1 cellular context compared by ENCODE assay signal in the genomic region with DNA sequence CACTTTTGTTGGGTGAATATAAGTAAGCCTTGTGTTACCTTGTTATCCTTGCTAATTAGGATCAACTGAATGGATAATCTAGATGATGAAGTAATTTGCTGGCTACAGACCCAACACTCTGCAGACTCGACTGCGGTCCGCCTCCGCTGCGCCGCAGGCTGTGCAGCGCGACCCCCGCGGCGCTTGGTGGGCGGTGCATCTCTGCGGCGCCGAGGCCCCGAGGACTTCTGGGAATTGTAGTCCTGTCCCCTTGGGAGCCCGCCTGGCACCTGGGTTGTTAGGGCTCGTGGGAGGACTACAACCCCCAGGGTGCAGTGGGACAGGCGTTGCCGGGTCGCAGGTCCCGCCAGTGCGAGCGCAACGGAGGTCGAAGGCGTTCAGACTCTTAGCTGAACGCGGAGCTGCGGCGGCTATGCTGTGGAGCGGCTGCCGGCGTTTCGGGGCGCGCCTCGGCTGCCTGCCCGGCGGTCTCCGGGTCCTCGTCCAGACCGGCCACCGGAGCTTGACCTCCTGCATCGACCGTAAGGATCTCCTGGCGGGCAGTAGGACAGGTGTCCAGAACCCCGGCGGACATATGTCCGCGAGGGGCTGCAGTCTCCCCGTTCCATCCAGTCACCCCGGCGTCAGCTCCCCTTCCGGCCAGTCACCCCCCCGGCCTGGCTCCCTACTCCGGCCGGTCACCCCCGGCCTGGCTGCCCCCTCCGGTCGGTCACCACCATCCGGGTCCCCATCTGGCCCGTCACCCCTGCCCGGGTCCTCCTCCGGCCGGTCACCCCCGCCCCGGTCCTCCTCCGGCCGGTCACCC.
TF ChIP-seq lines count a peak whose summit lies in the region.

A gene (plus strand): TSS at position 380 of the 805 bp plus-strand sequence. CDS start 33 bp downstream, at position 413.
A gene (minus strand): TSS at position 164 of the 805 bp plus-strand sequence. CDS start 470 bp downstream, outside the sequence.

TF ChIP-seq in GM12878, 131 proteins besides CTCF, POLR2A, EP300 and RAD21 (continued from another document and continues in another):
- TF ChIP-seq, protein P1, sequence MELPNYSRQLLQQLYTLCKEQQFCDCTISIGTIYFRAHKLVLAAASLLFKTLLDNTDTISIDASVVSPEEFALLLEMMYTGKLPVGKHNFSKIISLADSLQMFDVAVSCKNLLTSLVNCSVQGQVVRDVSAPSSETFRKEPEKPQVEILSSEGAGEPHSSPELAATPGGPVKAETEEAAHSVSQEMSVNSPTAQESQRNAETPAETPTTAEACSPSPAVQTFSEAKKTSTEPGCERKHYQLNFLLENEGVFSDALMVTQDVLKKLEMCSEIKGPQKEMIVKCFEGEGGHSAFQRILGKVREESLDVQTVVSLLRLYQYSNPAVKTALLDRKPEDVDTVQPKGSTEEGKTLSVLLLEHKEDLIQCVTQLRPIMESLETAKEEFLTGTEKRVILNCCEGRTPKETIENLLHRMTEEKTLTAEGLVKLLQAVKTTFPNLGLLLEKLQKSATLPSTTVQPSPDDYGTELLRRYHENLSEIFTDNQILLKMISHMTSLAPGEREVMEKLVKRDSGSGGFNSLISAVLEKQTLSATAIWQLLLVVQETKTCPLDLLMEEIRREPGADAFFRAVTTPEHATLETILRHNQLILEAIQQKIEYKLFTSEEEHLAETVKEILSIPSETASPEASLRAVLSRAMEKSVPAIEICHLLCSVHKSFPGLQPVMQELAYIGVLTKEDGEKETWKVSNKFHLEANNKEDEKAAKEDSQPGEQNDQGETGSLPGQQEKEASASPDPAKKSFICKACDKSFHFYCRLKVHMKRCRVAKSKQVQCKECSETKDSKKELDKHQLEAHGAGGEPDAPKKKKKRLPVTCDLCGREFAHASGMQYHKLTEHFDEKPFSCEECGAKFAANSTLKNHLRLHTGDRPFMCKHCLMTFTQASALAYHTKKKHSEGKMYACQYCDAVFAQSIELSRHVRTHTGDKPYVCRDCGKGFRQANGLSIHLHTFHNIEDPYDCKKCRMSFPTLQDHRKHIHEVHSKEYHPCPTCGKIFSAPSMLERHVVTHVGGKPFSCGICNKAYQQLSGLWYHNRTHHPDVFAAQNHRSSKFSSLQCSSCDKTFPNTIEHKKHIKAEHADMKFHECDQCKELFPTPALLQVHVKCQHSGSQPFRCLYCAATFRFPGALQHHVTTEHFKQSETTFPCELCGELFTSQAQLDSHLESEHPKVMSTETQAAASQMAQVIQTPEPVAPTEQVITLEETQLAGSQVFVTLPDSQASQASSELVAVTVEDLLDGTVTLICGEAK (IDR thresholded peaks at IDR 0.05; ENCODE audit: borderline replicate concordance), result peak; percentile 38; the same call in 1 of the 2 replicates
- no peak for TF ChIP-seq KDM1A (IDR thresholded peaks at IDR 0.05; ENCODE audit: borderline replicate concordance)
- TF ChIP-seq ASH2L (IDR thresholded peaks at IDR 0.05; ENCODE audit: borderline replicate concordance, low read depth), result no peak
- TF ChIP-seq SMAD5 (IDR thresholded peaks at IDR 0.05; ENCODE audit: low read depth), result no peak
- TF ChIP-seq NBN (IDR thresholded peaks at IDR 0.05), result no peak
- no peak for TF ChIP-seq ZNF217 (IDR thresholded peaks at IDR 0.05)
- TF ChIP-seq MYB (IDR thresholded peaks at IDR 0.05; ENCODE audit: borderline replicate concordance, low read depth, low read length), result 0 out of 2 replicates have a peak, but pooled peaks have one; percentile 54
- no peak for TF ChIP-seq RFX5 (IDR thresholded peaks at IDR 0.05; ENCODE audit: low read depth, low read length)
- TF ChIP-seq ZBED1 (IDR thresholded peaks at IDR 0.05; ENCODE audit: borderline replicate concordance), result no peak
- TF ChIP-seq ESRRA (IDR thresholded peaks at IDR 0.05; ENCODE audit: low read length), result no peak
- no peak for TF ChIP-seq CHD1 (IDR thresholded peaks at IDR 0.05; ENCODE audit: low read depth, low read length)
- TF ChIP-seq, protein P2, sequence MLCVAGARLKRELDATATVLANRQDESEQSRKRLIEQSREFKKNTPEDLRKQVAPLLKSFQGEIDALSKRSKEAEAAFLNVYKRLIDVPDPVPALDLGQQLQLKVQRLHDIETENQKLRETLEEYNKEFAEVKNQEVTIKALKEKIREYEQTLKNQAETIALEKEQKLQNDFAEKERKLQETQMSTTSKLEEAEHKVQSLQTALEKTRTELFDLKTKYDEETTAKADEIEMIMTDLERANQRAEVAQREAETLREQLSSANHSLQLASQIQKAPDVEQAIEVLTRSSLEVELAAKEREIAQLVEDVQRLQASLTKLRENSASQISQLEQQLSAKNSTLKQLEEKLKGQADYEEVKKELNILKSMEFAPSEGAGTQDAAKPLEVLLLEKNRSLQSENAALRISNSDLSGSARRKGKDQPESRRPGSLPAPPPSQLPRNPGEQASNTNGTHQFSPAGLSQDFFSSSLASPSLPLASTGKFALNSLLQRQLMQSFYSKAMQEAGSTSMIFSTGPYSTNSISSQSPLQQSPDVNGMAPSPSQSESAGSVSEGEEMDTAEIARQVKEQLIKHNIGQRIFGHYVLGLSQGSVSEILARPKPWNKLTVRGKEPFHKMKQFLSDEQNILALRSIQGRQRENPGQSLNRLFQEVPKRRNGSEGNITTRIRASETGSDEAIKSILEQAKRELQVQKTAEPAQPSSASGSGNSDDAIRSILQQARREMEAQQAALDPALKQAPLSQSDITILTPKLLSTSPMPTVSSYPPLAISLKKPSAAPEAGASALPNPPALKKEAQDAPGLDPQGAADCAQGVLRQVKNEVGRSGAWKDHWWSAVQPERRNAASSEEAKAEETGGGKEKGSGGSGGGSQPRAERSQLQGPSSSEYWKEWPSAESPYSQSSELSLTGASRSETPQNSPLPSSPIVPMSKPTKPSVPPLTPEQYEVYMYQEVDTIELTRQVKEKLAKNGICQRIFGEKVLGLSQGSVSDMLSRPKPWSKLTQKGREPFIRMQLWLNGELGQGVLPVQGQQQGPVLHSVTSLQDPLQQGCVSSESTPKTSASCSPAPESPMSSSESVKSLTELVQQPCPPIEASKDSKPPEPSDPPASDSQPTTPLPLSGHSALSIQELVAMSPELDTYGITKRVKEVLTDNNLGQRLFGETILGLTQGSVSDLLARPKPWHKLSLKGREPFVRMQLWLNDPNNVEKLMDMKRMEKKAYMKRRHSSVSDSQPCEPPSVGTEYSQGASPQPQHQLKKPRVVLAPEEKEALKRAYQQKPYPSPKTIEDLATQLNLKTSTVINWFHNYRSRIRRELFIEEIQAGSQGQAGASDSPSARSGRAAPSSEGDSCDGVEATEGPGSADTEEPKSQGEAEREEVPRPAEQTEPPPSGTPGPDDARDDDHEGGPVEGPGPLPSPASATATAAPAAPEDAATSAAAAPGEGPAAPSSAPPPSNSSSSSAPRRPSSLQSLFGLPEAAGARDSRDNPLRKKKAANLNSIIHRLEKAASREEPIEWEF (IDR thresholded peaks at IDR 0.05; ENCODE audit: insufficient replicate concordance, low read depth, low read length), result no peak
- TF ChIP-seq, protein P3, sequence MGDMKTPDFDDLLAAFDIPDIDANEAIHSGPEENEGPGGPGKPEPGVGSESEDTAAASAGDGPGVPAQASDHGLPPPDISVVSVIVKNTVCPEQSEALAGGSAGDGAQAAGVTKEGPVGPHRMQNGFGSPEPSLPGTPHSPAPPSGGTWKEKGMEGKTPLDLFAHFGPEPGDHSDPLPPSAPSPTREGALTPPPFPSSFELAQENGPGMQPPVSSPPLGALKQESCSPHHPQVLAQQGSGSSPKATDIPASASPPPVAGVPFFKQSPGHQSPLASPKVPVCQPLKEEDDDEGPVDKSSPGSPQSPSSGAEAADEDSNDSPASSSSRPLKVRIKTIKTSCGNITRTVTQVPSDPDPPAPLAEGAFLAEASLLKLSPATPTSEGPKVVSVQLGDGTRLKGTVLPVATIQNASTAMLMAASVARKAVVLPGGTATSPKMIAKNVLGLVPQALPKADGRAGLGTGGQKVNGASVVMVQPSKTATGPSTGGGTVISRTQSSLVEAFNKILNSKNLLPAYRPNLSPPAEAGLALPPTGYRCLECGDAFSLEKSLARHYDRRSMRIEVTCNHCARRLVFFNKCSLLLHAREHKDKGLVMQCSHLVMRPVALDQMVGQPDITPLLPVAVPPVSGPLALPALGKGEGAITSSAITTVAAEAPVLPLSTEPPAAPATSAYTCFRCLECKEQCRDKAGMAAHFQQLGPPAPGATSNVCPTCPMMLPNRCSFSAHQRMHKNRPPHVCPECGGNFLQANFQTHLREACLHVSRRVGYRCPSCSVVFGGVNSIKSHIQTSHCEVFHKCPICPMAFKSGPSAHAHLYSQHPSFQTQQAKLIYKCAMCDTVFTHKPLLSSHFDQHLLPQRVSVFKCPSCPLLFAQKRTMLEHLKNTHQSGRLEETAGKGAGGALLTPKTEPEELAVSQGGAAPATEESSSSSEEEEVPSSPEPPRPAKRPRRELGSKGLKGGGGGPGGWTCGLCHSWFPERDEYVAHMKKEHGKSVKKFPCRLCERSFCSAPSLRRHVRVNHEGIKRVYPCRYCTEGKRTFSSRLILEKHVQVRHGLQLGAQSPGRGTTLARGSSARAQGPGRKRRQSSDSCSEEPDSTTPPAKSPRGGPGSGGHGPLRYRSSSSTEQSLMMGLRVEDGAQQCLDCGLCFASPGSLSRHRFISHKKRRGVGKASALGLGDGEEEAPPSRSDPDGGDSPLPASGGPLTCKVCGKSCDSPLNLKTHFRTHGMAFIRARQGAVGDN (IDR thresholded peaks at IDR 0.05), result no peak
- TF ChIP-seq, protein P4, sequence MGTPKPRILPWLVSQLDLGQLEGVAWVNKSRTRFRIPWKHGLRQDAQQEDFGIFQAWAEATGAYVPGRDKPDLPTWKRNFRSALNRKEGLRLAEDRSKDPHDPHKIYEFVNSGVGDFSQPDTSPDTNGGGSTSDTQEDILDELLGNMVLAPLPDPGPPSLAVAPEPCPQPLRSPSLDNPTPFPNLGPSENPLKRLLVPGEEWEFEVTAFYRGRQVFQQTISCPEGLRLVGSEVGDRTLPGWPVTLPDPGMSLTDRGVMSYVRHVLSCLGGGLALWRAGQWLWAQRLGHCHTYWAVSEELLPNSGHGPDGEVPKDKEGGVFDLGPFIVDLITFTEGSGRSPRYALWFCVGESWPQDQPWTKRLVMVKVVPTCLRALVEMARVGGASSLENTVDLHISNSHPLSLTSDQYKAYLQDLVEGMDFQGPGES (IDR thresholded peaks at IDR 0.05), result no peak
- TF ChIP-seq RAD51 (IDR thresholded peaks at IDR 0.05), result no peak
- no peak for TF ChIP-seq CHD4 (IDR thresholded peaks at IDR 0.05)
- peak; percentile 82 for TF ChIP-seq NR2F1 (conservative IDR thresholded peaks at IDR 0.05)
- no peak for TF ChIP-seq JUND (IDR thresholded peaks at IDR 0.05; ENCODE audit: low read depth, low read length)
- peak; percentile 16 to 58; a peak in 2 of 4 replicates for TF ChIP-seq BHLHE40 (IDR thresholded peaks at IDR 0.05; ENCODE audit: borderline replicate concordance in 1 of 2, low read depth in 2 of 2, low read length in 1 of 2)
- TF ChIP-seq, protein P5, sequence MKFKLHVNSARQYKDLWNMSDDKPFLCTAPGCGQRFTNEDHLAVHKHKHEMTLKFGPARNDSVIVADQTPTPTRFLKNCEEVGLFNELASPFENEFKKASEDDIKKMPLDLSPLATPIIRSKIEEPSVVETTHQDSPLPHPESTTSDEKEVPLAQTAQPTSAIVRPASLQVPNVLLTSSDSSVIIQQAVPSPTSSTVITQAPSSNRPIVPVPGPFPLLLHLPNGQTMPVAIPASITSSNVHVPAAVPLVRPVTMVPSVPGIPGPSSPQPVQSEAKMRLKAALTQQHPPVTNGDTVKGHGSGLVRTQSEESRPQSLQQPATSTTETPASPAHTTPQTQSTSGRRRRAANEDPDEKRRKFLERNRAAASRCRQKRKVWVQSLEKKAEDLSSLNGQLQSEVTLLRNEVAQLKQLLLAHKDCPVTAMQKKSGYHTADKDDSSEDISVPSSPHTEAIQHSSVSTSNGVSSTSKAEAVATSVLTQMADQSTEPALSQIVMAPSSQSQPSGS (IDR thresholded peaks at IDR 0.05; ENCODE audit: low read length), result no peak
- TF ChIP-seq, protein P6, sequence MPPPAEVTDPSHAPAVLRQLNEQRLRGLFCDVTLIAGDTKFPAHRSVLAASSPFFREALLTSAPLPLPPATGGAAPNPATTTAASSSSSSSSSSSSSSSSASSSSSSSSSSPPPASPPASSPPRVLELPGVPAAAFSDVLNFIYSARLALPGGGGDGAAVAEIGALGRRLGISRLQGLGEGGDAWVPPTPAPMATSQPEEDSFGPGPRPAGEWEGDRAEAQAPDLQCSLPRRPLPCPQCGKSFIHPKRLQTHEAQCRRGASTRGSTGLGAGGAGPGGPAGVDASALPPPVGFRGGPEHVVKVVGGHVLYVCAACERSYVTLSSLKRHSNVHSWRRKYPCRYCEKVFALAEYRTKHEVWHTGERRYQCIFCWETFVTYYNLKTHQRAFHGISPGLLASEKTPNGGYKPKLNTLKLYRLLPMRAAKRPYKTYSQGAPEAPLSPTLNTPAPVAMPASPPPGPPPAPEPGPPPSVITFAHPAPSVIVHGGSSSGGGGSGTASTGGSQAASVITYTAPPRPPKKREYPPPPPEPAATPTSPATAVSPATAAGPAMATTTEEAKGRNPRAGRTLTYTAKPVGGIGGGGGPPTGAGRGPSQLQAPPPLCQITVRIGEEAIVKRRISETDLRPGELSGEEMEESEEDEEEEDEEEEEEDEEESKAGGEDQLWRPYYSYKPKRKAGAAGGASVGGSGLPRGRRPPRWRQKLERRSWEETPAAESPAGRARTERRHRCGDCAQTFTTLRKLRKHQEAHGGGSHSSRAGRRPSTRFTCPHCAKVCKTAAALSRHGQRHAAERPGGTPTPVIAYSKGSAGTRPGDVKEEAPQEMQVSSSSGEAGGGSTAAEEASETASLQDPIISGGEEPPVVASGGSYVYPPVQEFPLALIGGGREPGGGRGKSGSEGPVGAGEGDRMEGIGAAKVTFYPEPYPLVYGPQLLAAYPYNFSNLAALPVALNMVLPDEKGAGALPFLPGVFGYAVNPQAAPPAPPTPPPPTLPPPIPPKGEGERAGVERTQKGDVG (CRISPR knock-in tag; IDR thresholded peaks at IDR 0.05), result no peak
- TF ChIP-seq SRF (IDR thresholded peaks at IDR 0.05; ENCODE audit: low read depth in 2 of 2, low read length in 2 of 2), result no peak
- TF ChIP-seq, protein P7, sequence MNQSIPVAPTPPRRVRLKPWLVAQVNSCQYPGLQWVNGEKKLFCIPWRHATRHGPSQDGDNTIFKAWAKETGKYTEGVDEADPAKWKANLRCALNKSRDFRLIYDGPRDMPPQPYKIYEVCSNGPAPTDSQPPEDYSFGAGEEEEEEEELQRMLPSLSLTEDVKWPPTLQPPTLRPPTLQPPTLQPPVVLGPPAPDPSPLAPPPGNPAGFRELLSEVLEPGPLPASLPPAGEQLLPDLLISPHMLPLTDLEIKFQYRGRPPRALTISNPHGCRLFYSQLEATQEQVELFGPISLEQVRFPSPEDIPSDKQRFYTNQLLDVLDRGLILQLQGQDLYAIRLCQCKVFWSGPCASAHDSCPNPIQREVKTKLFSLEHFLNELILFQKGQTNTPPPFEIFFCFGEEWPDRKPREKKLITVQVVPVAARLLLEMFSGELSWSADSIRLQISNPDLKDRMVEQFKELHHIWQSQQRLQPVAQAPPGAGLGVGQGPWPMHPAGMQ (IDR thresholded peaks at IDR 0.05; ENCODE audit: borderline replicate concordance), result no peak
- no peak for TF ChIP-seq PAX5 (IDR thresholded peaks at IDR 0.05; ENCODE audit: borderline replicate concordance, low read depth, low read length)
- no peak for TF ChIP-seq ETV6 (conservative IDR thresholded peaks at IDR 0.05 in 1 of 2, IDR thresholded peaks at IDR 0.05 in 1 of 2; ENCODE audit: borderline replicate concordance in 1 of 2, low read depth in 1 of 2)
- TF ChIP-seq ZNF207 (IDR thresholded peaks at IDR 0.05; ENCODE audit: borderline replicate concordance), result no peak; the same call in 1 of the 2 replicates
- TF ChIP-seq CREM (IDR thresholded peaks at IDR 0.05; ENCODE audit: low read depth), result peak; percentile 92
- no peak for TF ChIP-seq STAT1 (conservative IDR thresholded peaks at IDR 0.05)
